In the genomic region with DNA sequence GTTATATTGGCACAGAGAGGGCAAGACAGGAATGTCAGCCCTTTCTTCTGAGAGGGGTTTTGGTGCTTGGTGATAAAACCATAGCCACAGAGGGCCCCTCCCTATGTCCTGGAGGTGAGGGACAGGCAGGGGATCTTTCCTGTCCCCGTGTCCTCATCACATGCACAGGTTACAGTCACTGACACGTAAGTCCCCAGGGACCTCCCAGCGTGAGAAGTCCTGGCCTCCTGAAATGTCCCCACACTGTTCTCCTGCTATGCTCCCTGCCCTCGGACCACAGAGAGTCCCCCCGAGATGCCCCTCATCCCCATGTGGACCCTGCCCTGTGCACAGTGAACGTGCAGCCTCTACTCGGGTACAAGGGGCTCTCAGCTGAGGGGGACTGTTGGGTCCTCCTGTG, we compare ENCODE assay signal across 18 cellular contexts.
DNase-seq lines count a peak whose midpoint lies in the region; ATAC-seq and TF ChIP-seq lines count a peak whose summit lies in the region.
"Had no signal": no experiment of that assay in that cellular context is flagged by ENCODE, and none has a peak within 500 bp of the region (broad histone marks: within the 10 kb centered on the region; RNA-seq: fewer than 3 reads in every experiment).

No MANE protein-coding gene starts in this region.

- no peak for DNase-seq in natural killer cell
- no peak for DNase-seq in natural killer cell treated with Interleukin-12 subunit alpha and Interleukin-12 subunit beta and Interleukin-15 and Interleukin-18, amount 100 ng/mL, for 72 hours (ENCODE audit: low spot score)
- DNase-seq in right atrium auricular region (ENCODE audit: low spot score), result no peak
- no peak for DNase-seq in spleen
- no peak for DNase-seq in DMS79 treated with DMSO at 0.1 percent for 48 hours (lab: John Stamatoyannopoulos, UW)
- DNase-seq: CD8-positive, alpha-beta T cell; DMS79; HFFc6; KG1; NCI-H1436; NCI-H2029 treated with DMSO at 0.1 percent for 48 hours; NCI-H510A treated with DMSO at 0.1 percent for 48 hours; Peyer's patch; SHP77 had no signal

- H3K4me3 ChIP-seq in right atrium auricular region (no peak overlapping the region), spleen (no peak overlapping the region)
- H3K4me3 ChIP-seq: BLaER1, Peyer's patch had no signal

- peaks cover 6 to 26% of the 10 kb centered on the region in 2 donors for H3K4me1 Mint-ChIP-seq in natural killer cell
- peaks cover 13 to 22% of the 10 kb centered on the region in 2 donors for H3K4me1 Mint-ChIP-seq in natural killer cell treated with Interleukin-12 subunit alpha and Interleukin-12 subunit beta and Interleukin-15 and Interleukin-18, amount 100 ng/mL, for 72 hours (ENCODE audit: low read depth in 2 of 2)

- H3K36me3 Mint-ChIP-seq in natural killer cell, result no peaks in the 10 kb centered on the region
- H3K36me3 Mint-ChIP-seq in natural killer cell treated with Interleukin-12 subunit alpha and Interleukin-12 subunit beta and Interleukin-15 and Interleukin-18, amount 100 ng/mL, for 72 hours, result no peaks in the 10 kb centered on the region

- H3K9me3 ChIP-seq in right atrium auricular region (no peaks in the 10 kb centered on the region), spleen (no peaks in the 10 kb centered on the region)
- H3K9me3 ChIP-seq: BLaER1, Peyer's patch had no signal

- peak overlapping the region; percentile 86 to 93 for H3K27ac Mint-ChIP-seq in natural killer cell
- no peak overlapping the region for H3K27ac Mint-ChIP-seq in natural killer cell treated with Interleukin-12 subunit alpha and Interleukin-12 subunit beta and Interleukin-15 and Interleukin-18, amount 100 ng/mL, for 72 hours
- H3K27ac Mint-ChIP-seq: CD8-positive, alpha-beta T cell; HFFc6 had no signal

- intact Hi-C loops in natural killer cell (cut with micrococcal nuclease), result no loop called here
- intact Hi-C loops in spleen (cut with DNase I; ENCODE audit: low total_unique reads), result no loop called here

- no peak for ATAC-seq in natural killer cell
- ATAC-seq in natural killer cell treated with Interleukin-12 subunit alpha and Interleukin-12 subunit beta and Interleukin-15 and Interleukin-18, amount 100 ng/mL, for 72 hours, result no peak
- ATAC-seq in GM19023 (IDR thresholded peaks at IDR 0.05; ENCODE audit: unreplicated experiment), result no peak
- no peak for ATAC-seq in GM21528 (IDR thresholded peaks at IDR 0.05; ENCODE audit: low FRiP score, unreplicated experiment)
- ATAC-seq: CD8-positive, alpha-beta T cell; HepG2 had no signal

- H3K4me1 ChIP-seq in right atrium auricular region (peaks cover 0 to 23% of the 10 kb centered on the region in 2 donors), spleen (peaks cover 0 to 28% (median 2%) of the 10 kb centered on the region in 6 donors)
- H3K4me1 ChIP-seq: Peyer's patch had no signal

- TF ChIP-seq CTCF in natural killer cell (IDR thresholded peaks at IDR 0.05) (no peak), right atrium auricular region (IDR thresholded peaks at IDR 0.05) (no peak), spleen (IDR thresholded peaks at IDR 0.05 in 8 of 11, conservative IDR thresholded peaks at IDR 0.05 in 3 of 11) (no peak)

- H3K27me3 Mint-ChIP-seq in natural killer cell (ENCODE audit: low read depth in 2 of 2), result no peaks in the 10 kb centered on the region
- H3K27me3 Mint-ChIP-seq in natural killer cell treated with Interleukin-12 subunit alpha and Interleukin-12 subunit beta and Interleukin-15 and Interleukin-18, amount 100 ng/mL, for 72 hours, result no peaks in the 10 kb centered on the region

- 58 to 92% (median 87%) methylated on average over 5 to 7 of the region's 7 CpGs for WGBS in spleen, 5 donors

- H3K36me3 ChIP-seq in right atrium auricular region (peaks cover 8% of the 10 kb centered on the region), spleen (peaks cover 0 to 2% (median 0%) of the 10 kb centered on the region in 6 donors)

- H3K27ac ChIP-seq in right atrium auricular region, result peak overlapping the region; percentile 16 to 66
- H3K27ac ChIP-seq in spleen, result peak overlapping the region in 5 of 8 donors; percentile 46 to 85 (median 70)
- H3K27ac ChIP-seq: BLaER1, Peyer's patch had no signal

- no peak for TF ChIP-seq POLR2A in spleen (IDR thresholded peaks at IDR 0.05)

- no peaks in the 10 kb centered on the region for H3K9me3 Mint-ChIP-seq in natural killer cell
- H3K9me3 Mint-ChIP-seq in natural killer cell treated with Interleukin-12 subunit alpha and Interleukin-12 subunit beta and Interleukin-15 and Interleukin-18, amount 100 ng/mL, for 72 hours, result no peaks in the 10 kb centered on the region
- H3K9me3 Mint-ChIP-seq: CD8-positive, alpha-beta T cell; HFFc6 had no signal

- no peaks in the 10 kb centered on the region for H3K27me3 ChIP-seq in right atrium auricular region
- H3K27me3 ChIP-seq in spleen (replicated peaks in 1 of 7), result no peaks in the 10 kb centered on the region
- H3K27me3 ChIP-seq: BLaER1, Peyer's patch had no signal

- no peak overlapping the region for H3K4me3 Mint-ChIP-seq in natural killer cell
- H3K4me3 Mint-ChIP-seq in natural killer cell treated with Interleukin-12 subunit alpha and Interleukin-12 subunit beta and Interleukin-15 and Interleukin-18, amount 100 ng/mL, for 72 hours, result no peak overlapping the region
- H3K4me3 Mint-ChIP-seq: CD8-positive, alpha-beta T cell; HFFc6 had no signal

Comparison
In these comparisons a context has a peak if more than half of its experiments do, and no peak if none do; other contexts are left out.
1. H3K27ac Mint-ChIP-seq: peak in natural killer cell (2 of 2); none in natural killer cell treated with Interleukin-12 subunit alpha and Interleukin-12 subunit beta and Interleukin-15 and Interleukin-18, amount 100 ng/mL, for 72 hours (0 of 2).